Comparison of ENCODE assay signal across 7 cellular contexts in the genomic region with DNA sequence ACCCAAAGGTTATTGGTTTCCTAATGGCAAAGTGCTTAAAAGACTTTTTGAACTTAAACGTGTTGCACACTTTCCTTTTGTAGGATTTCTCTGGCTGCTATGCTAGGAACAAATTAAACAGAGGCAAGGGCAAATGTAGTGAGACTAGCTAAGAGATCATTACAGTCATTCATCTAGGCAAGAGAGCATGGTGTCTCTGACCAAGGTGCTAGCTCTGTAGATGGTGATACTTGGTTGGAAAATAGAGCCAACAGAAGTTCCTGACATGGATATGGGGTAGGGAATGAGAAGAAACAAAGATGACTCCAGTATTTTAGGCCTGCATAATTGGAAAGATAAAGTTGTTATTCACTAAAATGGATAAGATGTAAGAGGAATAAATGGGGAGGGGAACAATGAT. TPM values are rescaled to one million over a fixed set of nuclear protein-coding genes. Genes with fewer than 3 reads are reported as not detected.
"Had no signal": no experiment of that assay in that cellular context is flagged by ENCODE, and none has a peak within 500 bp of the region (broad histone marks: within the 10 kb centered on the region; RNA-seq: fewer than 3 reads in every experiment).

No MANE protein-coding gene starts in this region.

- H3K4me2 ChIP-seq: KMS-11 had no signal

- H3K9me3 Mint-ChIP-seq: H9 had no signal

- H3K27ac ChIP-seq: KMS-11 had no signal

- H3K4me3 Mint-ChIP-seq: H9 had no signal

- DNase-seq: H9, HCEC 1CT, IMR-90, KBM-7 had no signal

- H3K9ac ChIP-seq: KMS-11 had no signal

RNA-seq across cellular contexts. Expression of gene TNFSF18, which starts 6.1 kb away (rescaled TPM):
- total RNA-seq: H1, H9, HT-29 had no signal
- polyA plus RNA-seq: H1 had no signal
